Comparison of ENCODE assay signal across 9 cellular contexts in genomic region chr11:116194156-116194904, GRCh38.
DNase-seq lines count a peak whose midpoint lies in the region; ATAC-seq, FAIRE-seq and TF ChIP-seq lines count a peak whose summit lies in the region.
"Had no signal": no experiment of that assay in that cellular context is flagged by ENCODE, and none has a peak within 500 bp of the region (broad histone marks: within the 10 kb centered on the region; RNA-seq: fewer than 3 reads in every experiment).

No MANE protein-coding gene starts in this region.

- peak overlapping the region; percentile 83 for H3K4me3 Mint-ChIP-seq in chondrocyte (ENCODE audit: unreplicated experiment)
- H3K4me3 Mint-ChIP-seq: stimulated activated naive CD8-positive, alpha-beta T cell treated with anti-CD3 and anti-CD28 coated beads, Interleukin-15, Interleukin-2, amounts not matched to agents 100 ng/mL and 50 ng/mL, for 24 hours had no signal

- peaks cover 26% of the 10 kb centered on the region for H3K4me1 ChIP-seq in HUES48 (ENCODE audit: control insufficient read depth, insufficient read depth, low read length)
- H3K4me1 ChIP-seq in small intestine (ENCODE audit: control insufficient read depth in 2 of 2, insufficient read depth in 1 of 2, low read depth in 1 of 2, low read length in 1 of 2): peaks cover 0 to 4% of the 10 kb centered on the region in 2 donors

- peaks cover 13% of the 10 kb centered on the region for H3K4me1 Mint-ChIP-seq in chondrocyte (ENCODE audit: low read depth)

- peak overlapping the region; percentile 94 for H3K27ac Mint-ChIP-seq in chondrocyte (ENCODE audit: unreplicated experiment)
- H3K27ac Mint-ChIP-seq: stimulated activated naive CD8-positive, alpha-beta T cell treated with anti-CD3 and anti-CD28 coated beads, Interleukin-15, Interleukin-2, amounts not matched to agents 100 ng/mL and 50 ng/mL, for 24 hours had no signal

- H3K9me3 ChIP-seq in HUES48 (ENCODE audit: control insufficient read depth, insufficient read depth, low read length) (no peaks in the 10 kb centered on the region), small intestine (ENCODE audit: control insufficient read depth, low read depth) (no peaks in the 10 kb centered on the region)

- DNase-seq in chondrocyte (ENCODE audit: low spot score) (no peak), left kidney (ENCODE audit: low read depth, low spot score) (peak; percentile 64), small intestine (peak; percentile 35), cerebellar cortex (ENCODE audit: low spot score) (no peak)
- no peak for DNase-seq in activated effector memory CD4-positive, alpha-beta T cell treated with Interleukin-2 at 50 U/mL for 16 hours
- DNase-seq: NCI-H2081 had no signal

- H3K36me3 ChIP-seq in HUES48 (ENCODE audit: control insufficient read depth, insufficient read depth, low read length): no peaks in the 10 kb centered on the region
- no peaks in the 10 kb centered on the region for H3K36me3 ChIP-seq in small intestine (ENCODE audit: control insufficient read depth in 2 of 2, insufficient read depth in 2 of 2, low read length in 2 of 2)

- peaks cover 4% of the 10 kb centered on the region for H3K27me3 Mint-ChIP-seq in chondrocyte (ENCODE audit: low read depth)

- 15 to 49% (median 22%) methylated on average over 5 of the region's 5 CpGs for WGBS in small intestine, 3 donors

- H3K36me3 Mint-ChIP-seq in chondrocyte (ENCODE audit: low read depth): no peaks in the 10 kb centered on the region

- no peak overlapping the region for H3K9ac ChIP-seq in HUES48 (ENCODE audit: low read depth, low read length)

- H3K9me3 Mint-ChIP-seq in chondrocyte (ENCODE audit: low read depth): no peaks in the 10 kb centered on the region
- H3K9me3 Mint-ChIP-seq: stimulated activated naive CD8-positive, alpha-beta T cell treated with anti-CD3 and anti-CD28 coated beads, Interleukin-15, Interleukin-2, amounts not matched to agents 100 ng/mL and 50 ng/mL, for 24 hours had no signal

- TF ChIP-seq CTCF in chondrocyte (IDR thresholded peaks at IDR 0.05): no peak

- peak overlapping the region; percentile 26 for H3K27ac ChIP-seq in HUES48 (ENCODE audit: low read depth, low read length)
- H3K27ac ChIP-seq in small intestine (ENCODE audit: low read depth in 1 of 2, low read length in 1 of 2): no peak overlapping the region

- H3K4me3 ChIP-seq in HUES48 (ENCODE audit: low read depth, low read length): peak overlapping the region; percentile 76
- H3K4me3 ChIP-seq in small intestine (ENCODE audit: low read depth in 1 of 2, low read length in 2 of 2): no peak overlapping the region

- no peak for ATAC-seq in GM18868 (IDR thresholded peaks at IDR 0.05; ENCODE audit: unreplicated experiment)

- peaks cover 18% of the 10 kb centered on the region for H3K27me3 ChIP-seq in HUES48 (ENCODE audit: control insufficient read depth, insufficient read depth, low read length)
- peaks cover 0 to 7% of the 10 kb centered on the region in 2 donors for H3K27me3 ChIP-seq in small intestine (ENCODE audit: control insufficient read depth in 2 of 2, insufficient read depth in 2 of 2, low read length in 2 of 2)

- no peak for FAIRE-seq in small intestine (lab: Jason Lieb, UNC)

Comparison
In these comparisons a context has a peak if more than half of its experiments do, and no peak if none do; other contexts are left out.
1. DNase-seq: peak in left kidney (single experiment) and small intestine (single experiment); none in chondrocyte (single experiment), activated effector memory CD4-positive, alpha-beta T cell treated with Interleukin-2 at 50 U/mL for 16 hours (single experiment) and cerebellar cortex (single experiment).